In genomic region chr4:10866691-10867090, GRCh38 we compare ENCODE assay signal across 28 cellular contexts.
DNase-seq lines count a peak whose midpoint lies in the region; ATAC-seq and TF ChIP-seq lines count a peak whose summit lies in the region.
"Had no signal": no experiment of that assay in that cellular context is flagged by ENCODE, and none has a peak within 500 bp of the region (broad histone marks: within the 10 kb centered on the region; RNA-seq: fewer than 3 reads in every experiment).

No MANE protein-coding gene starts in this region.

- H4K20me1 ChIP-seq in osteoblast (ENCODE audit: insufficient read depth, low read length) = no peaks in the 10 kb centered on the region

- H3K27ac ChIP-seq in osteoblast (ENCODE audit: low read depth, low read length) = no peak overlapping the region
- H3K27ac ChIP-seq: breast epithelium, C4-2B, coronary artery, heart right ventricle, SJCRH30, suprapubic skin had no signal

- no peak for ATAC-seq in HG03354 (IDR thresholded peaks at IDR 0.05; ENCODE audit: poor library complexity, severe bottlenecking, unreplicated experiment)
- ATAC-seq: activated CD4-positive, CD25-positive, alpha-beta regulatory T cell treated with anti-CD3 and anti-CD28 coated beads, Interleukin-2, amount 50 U/mL, for 24 hours; effector memory CD8-positive, alpha-beta T cell; heart right ventricle; HepG2; sciatic nerve; stimulated activated memory B cell treated with anti-CD40 and anti-IgM and Interleukin-4, amounts not matched to agents 10 μg/mL and 1 μg/mL and 100 μg/mL, for 72 hours had no signal

- no peaks in the 10 kb centered on the region for H3K79me2 ChIP-seq in osteoblast (ENCODE audit: insufficient read depth, low read length)

- in situ Hi-C loops in G401 (cut with HindIII; ENCODE audit: low sequenced_read_pairs) = no loop called here

- H3K9me3 ChIP-seq in osteoblast (ENCODE audit: low read depth, low read length) = no peaks in the 10 kb centered on the region
- H3K9me3 ChIP-seq: breast epithelium, SJCRH30, suprapubic skin had no signal

- H3K4me2 ChIP-seq in osteoblast (ENCODE audit: insufficient read depth, low read length) = no peak overlapping the region

- no peak for TF ChIP-seq CTCF in osteoblast (IDR thresholded peaks at IDR 0.05; ENCODE audit: extremely low read depth, low read depth, low read length)

- DNase-seq in G401 (ENCODE audit: low spot score) (peak; percentile 99), NCI-H2081 (lab: John Stamatoyannopoulos, UW) (peak; percentile 47 to 67), cerebellar cortex (ENCODE audit: low spot score) (peak; percentile 98), osteoblast (ENCODE audit: insufficient read length, low spot score, missing footprints) (peak; percentile 32), GOT3 (lab: John Stamatoyannopoulos, UW) (no peak), kidney glomerular epithelial cell (lab: John Stamatoyannopoulos, UW) (no peak)
- DNase-seq: activated CD4-positive, alpha-beta T cell treated with anti-CD3 and anti-CD28 coated beads, Interleukin-2, amount 50 U/mL, for 48 hours; activated CD8-positive, alpha-beta memory T cell treated with anti-CD3 and anti-CD28 coated beads, Interleukin-2, amount 50 U/mL, for 4 hours; activated naive CD4-positive, alpha-beta T cell treated with anti-CD3 and anti-CD28 coated beads, Interleukin-2, amount 50 U/mL, for 16 hours; amniotic stem cell; Calu3; effector memory CD8-positive, alpha-beta T cell; heart right ventricle; Karpas-422; NCI-H187 treated with DMSO at 0.1 percent for 48 hours; NCI-H510A treated with DMSO at 0.1 percent for 48 hours; posterior cingulate gyrus; SJCRH30; stimulated activated CD4-positive, alpha-beta T cell treated with anti-CD3 and anti-CD28 coated beads, Interleukin-4, amount 100 ng/mL, for 4 hours had no signal

- H2AFZ ChIP-seq in osteoblast (ENCODE audit: low read length) = no peak overlapping the region

- no peaks in the 10 kb centered on the region for H3K27me3 ChIP-seq in osteoblast (ENCODE audit: insufficient read depth, low read length)
- H3K27me3 ChIP-seq: breast epithelium, heart right ventricle, SJCRH30, suprapubic skin had no signal

- no peak overlapping the region for H3K4me3 ChIP-seq in osteoblast (ENCODE audit: insufficient read depth, low read length)
- H3K4me3 ChIP-seq: breast epithelium, coronary artery, heart right ventricle, SJCRH30, suprapubic skin had no signal

- no peaks in the 10 kb centered on the region for H3K4me1 ChIP-seq in osteoblast (ENCODE audit: insufficient read depth, low read length)
- H3K4me1 ChIP-seq: breast epithelium, heart right ventricle, SJCRH30, suprapubic skin had no signal

- H3K36me3 ChIP-seq in osteoblast (ENCODE audit: insufficient read depth, low read length) = no peaks in the 10 kb centered on the region
- H3K36me3 ChIP-seq: breast epithelium, heart right ventricle, SJCRH30, suprapubic skin had no signal

Comparison
In these comparisons a context has a peak if more than half of its experiments do, and no peak if none do; other contexts are left out.
1. DNase-seq: peak in G401 (single experiment), NCI-H2081 (2 of 2), cerebellar cortex (single experiment) and osteoblast (single experiment); none in GOT3 (single experiment) and kidney glomerular epithelial cell (single experiment).